In genomic region chr1:231527586-231528174, GRCh38 we compare ENCODE assay signal across 8 cellular contexts. TPM values are rescaled to one million over a fixed set of nuclear protein-coding genes. Genes with fewer than 3 reads are reported as not detected.
DNase-seq lines count a peak whose midpoint lies in the region; ATAC-seq and TF ChIP-seq lines count a peak whose summit lies in the region.

No MANE protein-coding gene starts in this region.

- H3K79me2 ChIP-seq in GM23248 (ENCODE audit: insufficient read depth) = peaks cover 40% of the 10 kb centered on the region

- in situ Hi-C loops in GM23248 (cut with MboI) = no loop called here

- peak overlapping the region; percentile 89 for H3K4me2 ChIP-seq in GM23248 (ENCODE audit: unreplicated experiment)

- H3K9me3 ChIP-seq in GM23248 (ENCODE audit: low read depth) (no peaks in the 10 kb centered on the region), MG63 (no peaks in the 10 kb centered on the region), colonic mucosa (no peaks in the 10 kb centered on the region), muscle layer of duodenum (ENCODE audit: control insufficient read depth in 1 of 2, low read length in 2 of 2) (no peaks in the 10 kb centered on the region)

- H3K4me1 ChIP-seq in GM23248 (ENCODE audit: insufficient read depth) (peaks cover 13% of the 10 kb centered on the region), colonic mucosa (peaks cover 10% of the 10 kb centered on the region), muscle layer of duodenum (ENCODE audit: control insufficient read depth in 1 of 2, insufficient read depth in 2 of 2, low read length in 2 of 2) (peaks cover 15 to 32% of the 10 kb centered on the region in 2 donors)

- peak; percentile 13 for ATAC-seq in GM18498 (IDR thresholded peaks at IDR 0.05; ENCODE audit: unreplicated experiment)

- H3K27ac ChIP-seq in GM23248 (peak overlapping the region; percentile 85), colonic mucosa (peak overlapping the region; percentile 92), muscle layer of duodenum (ENCODE audit: low read length) (peak overlapping the region; percentile 97)

- H3K4me3 ChIP-seq in GM23248 (peak overlapping the region; percentile 86), MG63 (peak overlapping the region; percentile 87), colonic mucosa (peak overlapping the region; percentile 77), muscle layer of duodenum (ENCODE audit: low read depth in 1 of 2, low read length in 2 of 2) (peak overlapping the region; percentile 87 to 99)

- peaks cover 9% of the 10 kb centered on the region; the same call in 1 of the 2 replicates for H3F3A ChIP-seq in GM23248 (ENCODE audit: insufficient read depth)

- H3K9ac ChIP-seq in GM23248 (peak overlapping the region; percentile 92), colonic mucosa (ENCODE audit: low read depth in 2 of 2, low read length in 2 of 2) (peak overlapping the region; percentile 87 to 89)

- H3K9me2 ChIP-seq in GM23248 (ENCODE audit: insufficient read depth) = no peaks in the 10 kb centered on the region

- intact Hi-C loops in colonic mucosa (cut with DNase I) = loop anchor here (5.0 kb wide), 1 partner anchor 110 kb away; no protein-coding TSS in a partner anchor

- no peaks in the 10 kb centered on the region for H3K36me3 ChIP-seq in GM23248 (ENCODE audit: low read depth)
- peaks cover 20% of the 10 kb centered on the region for H3K36me3 ChIP-seq in MG63
- no peaks in the 10 kb centered on the region for H3K36me3 ChIP-seq in colonic mucosa
- no peaks in the 10 kb centered on the region for H3K36me3 ChIP-seq in muscle layer of duodenum (ENCODE audit: control insufficient read depth in 1 of 2, insufficient read depth in 2 of 2, low read length in 2 of 2)

- DNase-seq in GM23248 (no peak), MG63 (no peak), colonic mucosa (no peak), activated gamma-delta T cell (lab: John Stamatoyannopoulos, UW) (no peak), SK-N-DZ (ENCODE audit: low spot score) (no peak)
- DNase-seq in activated CD4-positive, alpha-beta T cell treated with anti-CD3 and anti-CD28 coated beads for 48 hours = no peak

- TF ChIP-seq CTCF in colonic mucosa (IDR thresholded peaks at IDR 0.05) = no peak

- no peaks in the 10 kb centered on the region for H4K20me1 ChIP-seq in GM23248 (ENCODE audit: insufficient read depth)

- H2AFZ ChIP-seq in GM23248 = peak overlapping the region; percentile 96

- WGBS in GM23248 (ENCODE audit: low coverage in 1 of 2, low lambda C conversion rate in 2 of 2, missing lambda C conversion rate in 2 of 2), 2 experiments = 47 to 48% methylated on average over 15 of the region's 15 CpGs

- no peaks in the 10 kb centered on the region for H3K27me3 ChIP-seq in GM23248 (replicated peaks; ENCODE audit: insufficient read depth)
- no peaks in the 10 kb centered on the region for H3K27me3 ChIP-seq in MG63
- H3K27me3 ChIP-seq in colonic mucosa = no peaks in the 10 kb centered on the region
- no peaks in the 10 kb centered on the region for H3K27me3 ChIP-seq in muscle layer of duodenum (ENCODE audit: low read depth, low read length)

RNA-seq across cellular contexts. Expression of gene TSNAX, which starts 0.8 kb away (rescaled TPM):
- total RNA-seq in GM23248 (2014; rRNA removed; shearing (Covaris generic)) = 36.7 and 39.4 TPM in 2 replicates
- 45.8 and 50.8 TPM in 2 replicates for polyA plus RNA-seq in GM23248 (2016; fragmentation: Nextera tagmentation; extraction: Ambion mirVana)
- 26.8 and 34.5 TPM in 2 replicates for total RNA-seq in MG63 (2014; rRNA removed; shearing (Covaris generic); ENCODE audit: low replicate concordance)
- total RNA-seq in colonic mucosa = 10 to 100 TPM; 22.6 to 37.3 TPM
- polyA plus RNA-seq in SK-N-DZ (2014; cell fraction: cytosol; rRNA removed) = 46.8 and 47.1 TPM in 2 replicates
- polyA plus RNA-seq in SK-N-DZ (2014; cell fraction: nucleus; rRNA removed) = 10.8 and 12.8 TPM in 2 replicates
